In genomic region chr4:185221491-185221890, GRCh38 we compare ENCODE assay signal across 12 cellular contexts.
"Had no signal": no experiment of that assay in that cellular context is flagged by ENCODE, and none has a peak within 500 bp of the region (broad histone marks: within the 10 kb centered on the region; RNA-seq: fewer than 3 reads in every experiment).

No MANE protein-coding gene starts in this region.

- H2AFZ ChIP-seq: hepatocyte had no signal

- DNase-seq: activated CD8-positive, alpha-beta memory T cell treated with anti-CD3 and anti-CD28 coated beads, Interleukin-2, amount 50 U/mL, for 48 hours; activated CD8-positive, alpha-beta T cell treated with anti-CD3 and anti-CD28 coated beads for 36 hours; activated naive CD4-positive, alpha-beta T cell; caudate nucleus; effector memory CD4-positive, alpha-beta T cell; kidney; right cardiac atrium; small intestine had no signal

- H3K9me3 Mint-ChIP-seq: activated CD8-positive, alpha-beta T cell treated with anti-CD3 and anti-CD28 coated beads for 36 hours; T-helper 2 cell treated with Interferon-gamma antibody and Interleukin-4, amounts not matched to agents 5 μg/mL and 100 μg/mL, for 36 hours had no signal

- H3K27me3 ChIP-seq: hepatocyte, tibial nerve had no signal

- H3K4me3 Mint-ChIP-seq: activated CD8-positive, alpha-beta T cell treated with anti-CD3 and anti-CD28 coated beads for 36 hours; T-helper 2 cell treated with Interferon-gamma antibody and Interleukin-4, amounts not matched to agents 5 μg/mL and 100 μg/mL, for 36 hours had no signal

- H3K27me3 Mint-ChIP-seq: activated CD8-positive, alpha-beta T cell treated with anti-CD3 and anti-CD28 coated beads for 36 hours had no signal

- H3K4me3 ChIP-seq: hepatocyte, tibial nerve had no signal

- FAIRE-seq: kidney, small intestine had no signal

- ATAC-seq: activated CD8-positive, alpha-beta T cell treated with anti-CD3 and anti-CD28 coated beads for 36 hours; right cardiac atrium had no signal

- H3K4me2 ChIP-seq: hepatocyte had no signal

- H3K9me3 ChIP-seq: tibial nerve had no signal

- H3K36me3 ChIP-seq: tibial nerve had no signal

- H3K27ac Mint-ChIP-seq: activated CD8-positive, alpha-beta T cell treated with anti-CD3 and anti-CD28 coated beads for 36 hours; T-helper 2 cell treated with Interferon-gamma antibody and Interleukin-4, amounts not matched to agents 5 μg/mL and 100 μg/mL, for 36 hours had no signal

- H3K27ac ChIP-seq: epithelial cell of prostate, hepatocyte, tibial nerve had no signal
